ENCODE assay signal across 9 cellular contexts in genomic region chr12:75635606-75636444, GRCh38.
DNase-seq lines count a peak whose midpoint lies in the region; FAIRE-seq and TF ChIP-seq lines count a peak whose summit lies in the region.
"Had no signal": no experiment of that assay in that cellular context is flagged by ENCODE, and none has a peak within 500 bp of the region (broad histone marks: within the 10 kb centered on the region; RNA-seq: fewer than 3 reads in every experiment).

No MANE protein-coding gene starts in this region.

- H3K4me3 Mint-ChIP-seq in activated T-cell treated with anti-CD3 and anti-CD28 coated beads, Interleukin-2, amount 50 U/mL, for 24 hours: no peak overlapping the region
- no peak overlapping the region for H3K4me3 Mint-ChIP-seq in astrocyte (ENCODE audit: unreplicated experiment)
- H3K4me3 Mint-ChIP-seq in CD14-positive monocyte: no peak overlapping the region

- peak overlapping the region; percentile 38 for H3K9ac ChIP-seq in astrocyte (ENCODE audit: low read length)
- H3K9ac ChIP-seq in skeletal muscle satellite cell (ENCODE audit: low read depth, low read length): no peak overlapping the region

- H3K36me3 ChIP-seq in astrocyte (ENCODE audit: insufficient read depth, low read length) (no peaks in the 10 kb centered on the region), skeletal muscle satellite cell (ENCODE audit: insufficient read depth, low read length) (no peaks in the 10 kb centered on the region), sigmoid colon (no peaks in the 10 kb centered on the region)

- no peak for TF ChIP-seq EP300 in sigmoid colon (IDR thresholded peaks at IDR 0.05)

- no peaks in the 10 kb centered on the region for H3K9me3 Mint-ChIP-seq in activated T-cell treated with anti-CD3 and anti-CD28 coated beads, Interleukin-2, amount 50 U/mL, for 24 hours
- no peaks in the 10 kb centered on the region for H3K9me3 Mint-ChIP-seq in astrocyte (ENCODE audit: unreplicated experiment)
- H3K9me3 Mint-ChIP-seq in CD14-positive monocyte: peaks cover 0 to 3% (median 0%) of the 10 kb centered on the region in 7 donors

- H3K4me2 ChIP-seq in astrocyte (ENCODE audit: low read length) (peak overlapping the region; percentile 51), skeletal muscle satellite cell (ENCODE audit: low read length) (peak overlapping the region; percentile 5)

- no peak for DNase-seq in activated T-cell treated with anti-CD3 and anti-CD28 coated beads, Interleukin-2, amount 50 U/mL, for 24 hours
- DNase-seq in activated T-cell treated with anti-CD3 and anti-CD28 coated beads for 4 hours (no peak), HT1080 (ENCODE audit: low read depth) (peak; percentile 99), astrocyte (ENCODE audit: low read depth) (peak; percentile 99), DMS79 treated with DMSO at 0.1 percent for 48 hours (lab: John Stamatoyannopoulos, UW) (no peak), CD14-positive monocyte (ENCODE audit: low spot score) (no peak), sigmoid colon (no peak)

- H3K27ac ChIP-seq in astrocyte (ENCODE audit: low read depth, low read length) (peak overlapping the region; percentile 77), sigmoid colon (no peak overlapping the region)
- H3K27ac ChIP-seq: SK-N-MC had no signal

- TF ChIP-seq CTCF in astrocyte (IDR thresholded peaks at IDR 0.05; ENCODE audit: insufficient read depth, low read depth, low read length) (no peak), CD14-positive monocyte (IDR thresholded peaks at IDR 0.05) (no peak), sigmoid colon (IDR thresholded peaks at IDR 0.05) (no peak)

- peaks cover 29% of the 10 kb centered on the region for H3K4me1 Mint-ChIP-seq in activated T-cell treated with anti-CD3 and anti-CD28 coated beads, Interleukin-2, amount 50 U/mL, for 24 hours (ENCODE audit: low read depth)
- H3K4me1 Mint-ChIP-seq in astrocyte (ENCODE audit: low read depth, unreplicated experiment) (peaks cover 42% of the 10 kb centered on the region), CD14-positive monocyte (peaks cover 1% of the 10 kb centered on the region)

- H3K27me3 Mint-ChIP-seq in activated T-cell treated with anti-CD3 and anti-CD28 coated beads, Interleukin-2, amount 50 U/mL, for 24 hours: peaks cover 17% of the 10 kb centered on the region
- no peaks in the 10 kb centered on the region for H3K27me3 Mint-ChIP-seq in astrocyte (ENCODE audit: low read depth, unreplicated experiment)
- H3K27me3 Mint-ChIP-seq in CD14-positive monocyte (ENCODE audit: low read depth in 3 of 3): peaks cover 1 to 2% (median 1%) of the 10 kb centered on the region in 3 donors

- no peaks in the 10 kb centered on the region for H3K9me3 ChIP-seq in astrocyte (ENCODE audit: insufficient read depth, low read depth, low read length)
- no peaks in the 10 kb centered on the region for H3K9me3 ChIP-seq in skeletal muscle satellite cell (replicated peaks; ENCODE audit: low read length)
- no peaks in the 10 kb centered on the region for H3K9me3 ChIP-seq in sigmoid colon

- intact Hi-C loops in CD14-positive monocyte (cut with micrococcal nuclease) (no loop called here), sigmoid colon (cut with DNase I) (no loop called here)

- 55 to 56% methylated on average over 6 of the region's 6 CpGs for WGBS in sigmoid colon, 2 donors

- H3K79me2 ChIP-seq in astrocyte (ENCODE audit: insufficient read depth, low read length): no peaks in the 10 kb centered on the region

- H3K4me3 ChIP-seq in astrocyte (ENCODE audit: insufficient read depth, low read depth, low read length): no peak overlapping the region
- H3K4me3 ChIP-seq in skeletal muscle satellite cell (ENCODE audit: low read length): no peak overlapping the region
- no peak overlapping the region for H3K4me3 ChIP-seq in sigmoid colon
- H3K4me3 ChIP-seq: SK-N-MC had no signal

- H3K27ac Mint-ChIP-seq in activated T-cell treated with anti-CD3 and anti-CD28 coated beads, Interleukin-2, amount 50 U/mL, for 24 hours: peak overlapping the region; percentile 19
- peak overlapping the region; percentile 54 for H3K27ac Mint-ChIP-seq in astrocyte (ENCODE audit: unreplicated experiment)
- no peak overlapping the region for H3K27ac Mint-ChIP-seq in CD14-positive monocyte

- no peaks in the 10 kb centered on the region for H3K36me3 Mint-ChIP-seq in activated T-cell treated with anti-CD3 and anti-CD28 coated beads, Interleukin-2, amount 50 U/mL, for 24 hours (ENCODE audit: low read depth)
- H3K36me3 Mint-ChIP-seq in astrocyte (ENCODE audit: low read depth, unreplicated experiment) (no peaks in the 10 kb centered on the region), CD14-positive monocyte (no peaks in the 10 kb centered on the region)

- H4K20me1 ChIP-seq in astrocyte (ENCODE audit: insufficient read depth, low read length): no peaks in the 10 kb centered on the region

- peak; percentile 86 for FAIRE-seq in astrocyte (lab: Jason Lieb, UNC)

- H2AFZ ChIP-seq in astrocyte (ENCODE audit: low read depth, low read length): no peak overlapping the region

- TF ChIP-seq POLR2A in sigmoid colon (IDR thresholded peaks at IDR 0.05): no peak

- H3K27me3 ChIP-seq in astrocyte (ENCODE audit: insufficient read depth, low read length) (no peaks in the 10 kb centered on the region), skeletal muscle satellite cell (ENCODE audit: control insufficient read depth, insufficient read depth, low read length) (no peaks in the 10 kb centered on the region), sigmoid colon (no peaks in the 10 kb centered on the region)

- H3K4me1 ChIP-seq in astrocyte (ENCODE audit: insufficient read depth, low read length): peaks cover 24% of the 10 kb centered on the region
- H3K4me1 ChIP-seq in skeletal muscle satellite cell (ENCODE audit: control insufficient read depth, insufficient read depth, low read length): peaks cover 31% of the 10 kb centered on the region
- H3K4me1 ChIP-seq in sigmoid colon: no peaks in the 10 kb centered on the region

Comparison
In these comparisons a context has a peak if more than half of its experiments do, and no peak if none do; other contexts are left out.
1. DNase-seq: peak in HT1080 (single experiment) and astrocyte (single experiment); none in activated T-cell treated with anti-CD3 and anti-CD28 coated beads, Interleukin-2, amount 50 U/mL, for 24 hours (single experiment), activated T-cell treated with anti-CD3 and anti-CD28 coated beads for 4 hours (single experiment), DMS79 treated with DMSO at 0.1 percent for 48 hours (single experiment), CD14-positive monocyte (single experiment) and sigmoid colon (single experiment).
2. H3K27ac Mint-ChIP-seq: peak in activated T-cell treated with anti-CD3 and anti-CD28 coated beads, Interleukin-2, amount 50 U/mL, for 24 hours (single experiment) and astrocyte (single experiment); none in CD14-positive monocyte (0 of 7).